ENCODE assay signal across 1 cellular context in genomic region chr1:15364740-15365139, GRCh38.
TF ChIP-seq lines count a peak whose summit lies in the region.

No MANE protein-coding gene starts in this region.

TF ChIP-seq in GM12878, 131 proteins besides CTCF, POLR2A, EP300 and RAD21 (continued from another document):
- TF ChIP-seq NBN (IDR thresholded peaks at IDR 0.05) = no peak
- no peak for TF ChIP-seq CHD2 (IDR thresholded peaks at IDR 0.05; ENCODE audit: borderline replicate concordance, low read depth, low read length)
- no peak for TF ChIP-seq SMARCA5 (IDR thresholded peaks at IDR 0.05)
- no peak for TF ChIP-seq JUND (IDR thresholded peaks at IDR 0.05; ENCODE audit: low read depth, low read length)
- no peak for TF ChIP-seq FOXK2 (IDR thresholded peaks at IDR 0.05)
- TF ChIP-seq NFXL1 (IDR thresholded peaks at IDR 0.05; ENCODE audit: borderline replicate concordance) = no peak
- TF ChIP-seq NR2F1 (conservative IDR thresholded peaks at IDR 0.05) = no peak
- no peak for TF ChIP-seq CHD4 (IDR thresholded peaks at IDR 0.05)
- TF ChIP-seq SRF (IDR thresholded peaks at IDR 0.05; ENCODE audit: low read depth in 2 of 2, low read length in 2 of 2) = no peak
- no peak for TF ChIP-seq NRF1 (conservative IDR thresholded peaks at IDR 0.05; ENCODE audit: low read depth, low read length)
